In genomic region chr11:120586072-120586471, GRCh38 we compare ENCODE assay signal across 24 cellular contexts.
"Had no signal": no experiment of that assay in that cellular context is flagged by ENCODE, and none has a peak within 500 bp of the region (broad histone marks: within the 10 kb centered on the region; RNA-seq: fewer than 3 reads in every experiment).

No MANE protein-coding gene starts in this region.

- H3K4me1 ChIP-seq: esophagus muscularis mucosa, foreskin keratinocyte, gastroesophageal sphincter, heart left ventricle, left lung, psoas muscle, sigmoid colon, stomach, testis, tibial artery had no signal

- ATAC-seq: foreskin keratinocyte; gastroesophageal sphincter; heart left ventricle; left cardiac atrium; left lung; naive thymus-derived CD4-positive, alpha-beta T cell; psoas muscle; right cardiac atrium had no signal

- H3K4me3 ChIP-seq: coronary artery, esophagus muscularis mucosa, gastroesophageal sphincter, heart left ventricle, hepatocyte, left lung, psoas muscle, sigmoid colon, stomach, testis, tibial artery had no signal

- H3K4me3 Mint-ChIP-seq: mesothelial cell of epicardium; naive thymus-derived CD4-positive, alpha-beta T cell; nephron; type B pancreatic cell had no signal

- H3K27ac ChIP-seq: coronary artery, esophagus muscularis mucosa, foreskin keratinocyte, gastroesophageal sphincter, heart left ventricle, hepatocyte, left lung, psoas muscle, sigmoid colon, stomach, testis, tibial artery had no signal

- H3K27ac Mint-ChIP-seq: mesothelial cell of epicardium; naive thymus-derived CD4-positive, alpha-beta T cell; nephron; type B pancreatic cell had no signal

- H3K36me3 ChIP-seq: esophagus muscularis mucosa, gastroesophageal sphincter, heart left ventricle, left lung, sigmoid colon, stomach, tibial artery had no signal

- H3K4me1 Mint-ChIP-seq: mesothelial cell of epicardium, nephron had no signal

- H3K9me3 ChIP-seq: psoas muscle, testis had no signal

- DNase-seq: dermis blood vessel endothelial cell; effector memory CD4-positive, alpha-beta T cell; foreskin keratinocyte; heart left ventricle; left cardiac atrium; left lung; mesenchymal stem cell; naive thymus-derived CD4-positive, alpha-beta T cell; nucleus accumbens; psoas muscle; right cardiac atrium; sigmoid colon; stimulated activated CD4-positive, alpha-beta T cell treated with anti-CD3 and anti-CD28 coated beads, Interleukin-4, amount 100 ng/mL, for 4 hours; stimulated activated naive CD4-positive, alpha-beta T cell treated with Interleukin-2 at 50 U/mL for 16 hours; stomach; testis; tibial artery had no signal

- H3K27me3 ChIP-seq: hepatocyte, left lung, sigmoid colon, testis had no signal

- H3K36me3 Mint-ChIP-seq: mesothelial cell of epicardium, type B pancreatic cell had no signal
